ENCODE assay signal across 17 cellular contexts in genomic region chr13:102703721-102704035, GRCh38. TPM values are rescaled to one million over a fixed set of nuclear protein-coding genes. Genes with fewer than 3 reads are reported as not detected.
A peak's percentile ranks its signal among the peaks of the same experiment; 100 is the strongest.
DNase-seq lines count a peak whose midpoint lies in the region; ATAC-seq and TF ChIP-seq lines count a peak whose summit lies in the region.
"Had no signal": no experiment of that assay in that cellular context is flagged by ENCODE, and none has a peak within 500 bp of the region (broad histone marks: within the 10 kb centered on the region; RNA-seq: fewer than 3 reads in every experiment).

No MANE protein-coding gene starts in this region.

- no peak for TF ChIP-seq CTCF in IMR-90 (conservative IDR thresholded peaks at IDR 0.05; ENCODE audit: low read depth, low read length)
- TF ChIP-seq CTCF in endodermal cell (conservative IDR thresholded peaks at IDR 0.05) = no peak
- TF ChIP-seq CTCF in nephron progenitor cell (IDR thresholded peaks at IDR 0.05) = no peak
- no peak for TF ChIP-seq CTCF in vagina (IDR thresholded peaks at IDR 0.05)
- TF ChIP-seq CTCF in natural killer cell (IDR thresholded peaks at IDR 0.05) = no peak

- H3K4me1 Mint-ChIP-seq in endodermal cell (peaks cover 38% of the 10 kb centered on the region), nephron progenitor cell (peaks cover 53% of the 10 kb centered on the region), natural killer cell (no peaks in the 10 kb centered on the region)
- H3K4me1 Mint-ChIP-seq: CD4-positive, alpha-beta memory T cell had no signal

- no peaks in the 10 kb centered on the region for H3K36me3 Mint-ChIP-seq in endodermal cell (ENCODE audit: low read depth)
- H3K36me3 Mint-ChIP-seq in nephron progenitor cell (ENCODE audit: low read depth) = peaks cover 4% of the 10 kb centered on the region
- peaks cover 2% of the 10 kb centered on the region for H3K36me3 Mint-ChIP-seq in natural killer cell
- H3K36me3 Mint-ChIP-seq: CD4-positive, alpha-beta memory T cell had no signal

- POLR2A ChIA-PET in IMR-90 (lab: Charles Lee; ENCODE audit: unreplicated experiment) = no interaction called here

- H3K79me1 ChIP-seq in IMR-90 (ENCODE audit: low read depth in 1 of 2, low read length in 2 of 2) = no peaks in the 10 kb centered on the region

- H2BK5ac ChIP-seq in IMR-90 (ENCODE audit: low read depth, low read length, poor library complexity, severe bottlenecking) = no peak overlapping the region

- no peak overlapping the region for H2AK5ac ChIP-seq in IMR-90 (ENCODE audit: low read depth, low read length)

- no peak overlapping the region for H2BK15ac ChIP-seq in IMR-90 (ENCODE audit: low read depth, low read length)

- H3K27me3 Mint-ChIP-seq in endodermal cell (ENCODE audit: insufficient read depth) = no peaks in the 10 kb centered on the region
- H3K27me3 Mint-ChIP-seq in nephron progenitor cell (ENCODE audit: low read depth, poor library complexity) = peaks cover 5% of the 10 kb centered on the region
- H3K27me3 Mint-ChIP-seq in natural killer cell (ENCODE audit: low read depth in 2 of 2) = peaks cover 6 to 18% of the 10 kb centered on the region in 2 donors

- H4K5ac ChIP-seq in IMR-90 (ENCODE audit: low read depth, low read length) = no peak overlapping the region

- no peak overlapping the region for H2AK9ac ChIP-seq in IMR-90 (replicated peaks; ENCODE audit: low read depth, low read length, poor library complexity)

- no peak overlapping the region for H3K9ac ChIP-seq in IMR-90 (ENCODE audit: low read depth, low read length)
- no peak overlapping the region for H3K9ac ChIP-seq in endodermal cell (ENCODE audit: extremely low read depth, low read length, poor library complexity, severe bottlenecking)

- TF ChIP-seq POLR2A in IMR-90 (IDR thresholded peaks at IDR 0.05; ENCODE audit: low read depth, low read length) (no peak), vagina (IDR thresholded peaks at IDR 0.05) (no peak)

- H3K27ac Mint-ChIP-seq in endodermal cell (no peak overlapping the region), nephron progenitor cell (peak overlapping the region; percentile 1), natural killer cell (no peak overlapping the region)

- H3K23ac ChIP-seq in IMR-90 (ENCODE audit: low read depth, low read length) = no peak overlapping the region

- BruUV-seq in IMR-90 (replicated peaks; lab: Mats Ljungman, UMichigan) = no TSS peak

- H3K4me1 ChIP-seq in IMR-90 (ENCODE audit: control insufficient read depth, insufficient read depth, low read length) (peaks cover 2% of the 10 kb centered on the region; the same call in 1 of the 2 replicates), endodermal cell (ENCODE audit: control insufficient read depth, insufficient read depth, low read length) (peaks cover 10% of the 10 kb centered on the region), vagina (peaks cover 28% of the 10 kb centered on the region)
- H3K4me1 ChIP-seq: BE2C had no signal

- no peak overlapping the region for H2AFZ ChIP-seq in IMR-90 (replicated peaks; ENCODE audit: low read length, poor library complexity)

- no peaks in the 10 kb centered on the region for H4K20me1 ChIP-seq in IMR-90 (ENCODE audit: insufficient read depth, low read length)

- peaks cover 7% of the 10 kb centered on the region for H3K9me3 Mint-ChIP-seq in endodermal cell
- H3K9me3 Mint-ChIP-seq in nephron progenitor cell = peaks cover 11% of the 10 kb centered on the region
- peaks cover 0 to under 1% of the 10 kb centered on the region in 2 donors for H3K9me3 Mint-ChIP-seq in natural killer cell

- no peak overlapping the region for H3K4me3 ChIP-seq in IMR-90 (ENCODE audit: insufficient read depth, low read depth, low read length)
- H3K4me3 ChIP-seq in endodermal cell (ENCODE audit: low read length) = peak overlapping the region; percentile 15
- H3K4me3 ChIP-seq in vagina = no peak overlapping the region
- H3K4me3 ChIP-seq: MG63 had no signal

- H3K4me3 Mint-ChIP-seq in endodermal cell (no peak overlapping the region), nephron progenitor cell (no peak overlapping the region), natural killer cell (no peak overlapping the region)

- no peaks in the 10 kb centered on the region for H3K9me1 ChIP-seq in IMR-90 (ENCODE audit: insufficient read depth, low read length)

- peaks cover 13% of the 10 kb centered on the region for H3K27me3 ChIP-seq in IMR-90 (ENCODE audit: control insufficient read depth, insufficient read depth, low read length)
- H3K27me3 ChIP-seq in endodermal cell (ENCODE audit: control insufficient read depth, insufficient read depth, low read length, poor library complexity, severe bottlenecking) = no peaks in the 10 kb centered on the region
- no peaks in the 10 kb centered on the region for H3K27me3 ChIP-seq in vagina
- H3K27me3 ChIP-seq: BE2C, MG63 had no signal

- no peak overlapping the region for H3K4ac ChIP-seq in IMR-90 (ENCODE audit: low read depth, low read length)

- H2BK20ac ChIP-seq in IMR-90 (ENCODE audit: low read depth, low read length) = no peak overlapping the region

- DNase-seq in IMR-90 = no peak
- no peak for DNase-seq in endodermal cell
- DNase-seq in nephron progenitor cell = no peak
- DNase-seq in vagina (ENCODE audit: extremely low spot score in 2 of 2) = no peak
- DNase-seq in HuH-7 (ENCODE audit: low spot score) = no peak
- DNase-seq in NCI-H146 (lab: John Stamatoyannopoulos, UW) = no peak
- DNase-seq in natural killer cell = no peak
- DNase-seq: BE2C; CD4-positive, alpha-beta memory T cell; DND-41; GDM1; MG63; NCI-H2029; NCI-H510A treated with DMSO at 0.1 percent for 48 hours; SIG-M5 had no signal

- H3K36me3 ChIP-seq in IMR-90 (ENCODE audit: control insufficient read depth, insufficient read depth, low read length) = no peaks in the 10 kb centered on the region
- no peaks in the 10 kb centered on the region for H3K36me3 ChIP-seq in endodermal cell (ENCODE audit: control insufficient read depth, insufficient read depth, low read length)
- no peaks in the 10 kb centered on the region for H3K36me3 ChIP-seq in vagina
- H3K36me3 ChIP-seq: BE2C, MG63 had no signal

- intact Hi-C loops in IMR-90 (cut with micrococcal nuclease) (no loop called here), vagina (cut with DNase I) (no loop called here), natural killer cell (cut with micrococcal nuclease) (no loop called here)

- CTCF ChIA-PET in IMR-90 (lab: Yijun Ruan, JAX) = interaction anchor here (0.7 kb wide), 1 partner anchor 19 kb away, joined by 3 read pairs; no protein-coding TSS in a partner anchor

- dilution Hi-C loops in IMR-90 (cut with HindIII; ENCODE audit: low sequenced_read_pairs, unreplicated experiment) = no loop called here

- no peak overlapping the region for H3K18ac ChIP-seq in IMR-90 (ENCODE audit: low read depth, low read length)

- no peak for TF ChIP-seq RAD21 in IMR-90 (IDR thresholded peaks at IDR 0.05; ENCODE audit: low read length)

- H3K4me2 ChIP-seq in IMR-90 (ENCODE audit: low read depth, low read length) = no peak overlapping the region

- no peak overlapping the region for H2BK120ac ChIP-seq in IMR-90 (ENCODE audit: low read depth, low read length)

- H3K14ac ChIP-seq in IMR-90 (replicated peaks; ENCODE audit: low read depth, low read length) = no peak overlapping the region

- no peak overlapping the region for H3K27ac ChIP-seq in IMR-90 (ENCODE audit: insufficient read depth, low read length)
- H3K27ac ChIP-seq in endodermal cell (ENCODE audit: low read depth, low read length) = no peak overlapping the region
- H3K27ac ChIP-seq in vagina = peak overlapping the region; percentile 68

- H4K8ac ChIP-seq in IMR-90 (ENCODE audit: low read depth in 2 of 2, low read length in 2 of 2) = no peak overlapping the region

- no peak overlapping the region for H3K56ac ChIP-seq in IMR-90 (ENCODE audit: extremely low read depth, insufficient read depth, low read length)

- in situ Hi-C loops in IMR-90 (cut with MboI; ENCODE audit: low sequenced_read_pairs) = no loop called here

- peaks cover 6% of the 10 kb centered on the region for H3K9me3 ChIP-seq in IMR-90 (ENCODE audit: control insufficient read depth, insufficient read depth, low read length)
- peaks cover 12% of the 10 kb centered on the region for H3K9me3 ChIP-seq in endodermal cell (ENCODE audit: control insufficient read depth, low read length)
- no peaks in the 10 kb centered on the region for H3K9me3 ChIP-seq in vagina

- peak; percentile 13; the same call in 1 of the 2 replicates for ATAC-seq in IMR-90 (ENCODE audit: low read depth)
- no peak for ATAC-seq in natural killer cell

- no peak overlapping the region for H4K91ac ChIP-seq in IMR-90 (ENCODE audit: insufficient read depth, low read depth, low read length)

TF ChIP-seq in IMR-90, 13 proteins besides CTCF, POLR2A, EP300 and RAD21:
- TF ChIP-seq FOS (IDR thresholded peaks at IDR 0.05; ENCODE audit: low read depth, low read length) (no peak), ELK1 (IDR thresholded peaks at IDR 0.05; ENCODE audit: borderline replicate concordance, low read depth, low read length) (no peak), CEBPB (IDR thresholded peaks at IDR 0.05; ENCODE audit: low read depth, low read length) (no peak), MXI1 (IDR thresholded peaks at IDR 0.05; ENCODE audit: borderline replicate concordance, low read depth, low read length) (no peak), NFE2L2 (IDR thresholded peaks at IDR 0.05; ENCODE audit: low read depth, low read length) (no peak), SMC3 (IDR thresholded peaks at IDR 0.05; ENCODE audit: low read depth, low read length) (no peak), CHD1 (IDR thresholded peaks at IDR 0.05; ENCODE audit: low read depth, low read length) (no peak), MAZ (IDR thresholded peaks at IDR 0.05; ENCODE audit: borderline replicate concordance, low read depth, low read length) (no peak), RCOR1 (IDR thresholded peaks at IDR 0.05; ENCODE audit: insufficient replicate concordance, low read length) (no peak), BHLHE40 (IDR thresholded peaks at IDR 0.05; ENCODE audit: low read depth, low read length) (no peak), RFX5 (IDR thresholded peaks at IDR 0.05; ENCODE audit: low read depth, low read length) (no peak)

RNA-seq across cellular contexts. Expression of gene METTL21C, which starts 8.8 kb away (rescaled TPM):
- total RNA-seq in IMR-90 (2012; rRNA removed) (not detected in 2 replicates), endodermal cell (not detected), vagina (not detected), natural killer cell (not detected)
- not detected in 2 replicates for polyA plus RNA-seq in IMR-90 (2012; rRNA removed)
- not detected in 2 replicates for polyA plus RNA-seq in IMR-90 (2012; cell fraction: cytosol; rRNA removed)
- not detected in 2 replicates for polyA plus RNA-seq in IMR-90 (2012; cell fraction: nucleus; rRNA removed; ENCODE audit: low replicate concordance)
- polyA plus RNA-seq in endodermal cell (2013, experiment 1 of 2) = not detected
- not detected for polyA plus RNA-seq in endodermal cell (2013, experiment 2 of 2)
- total RNA-seq: CD4-positive, alpha-beta memory T cell; RPMI7951 had no signal
- polyA plus RNA-seq: AG04450; CD4-positive, alpha-beta memory T cell had no signal
